29 cellular contexts compared by ENCODE assay signal in genomic region chr20:20720158-20720557, GRCh38.
"Had no signal": no experiment of that assay in that cellular context is flagged by ENCODE, and none has a peak within 500 bp of the region (broad histone marks: within the 10 kb centered on the region; RNA-seq: fewer than 3 reads in every experiment).

No MANE protein-coding gene starts in this region.

- H3K4me1 Mint-ChIP-seq: endodermal cell had no signal

- H3K9me3 ChIP-seq: colonic mucosa, esophagus muscularis mucosa, esophagus squamous epithelium, gastrocnemius medialis, gastroesophageal sphincter, heart left ventricle, heart right ventricle had no signal

- ATAC-seq: effector memory CD8-positive, alpha-beta T cell; esophagus mucosa; foreskin keratinocyte; gastroesophageal sphincter; heart left ventricle; heart right ventricle had no signal

- H3K27ac ChIP-seq: colonic mucosa, coronary artery, dorsolateral prefrontal cortex, epithelial cell of prostate, esophagus muscularis mucosa, esophagus squamous epithelium, foreskin keratinocyte, gastroesophageal sphincter, heart left ventricle, heart right ventricle had no signal

- DNase-seq: colonic mucosa; cortex of kidney; dermis blood vessel endothelial cell; dorsolateral prefrontal cortex; effector CD4-positive, alpha-beta T cell; effector CD8-positive, alpha-beta T cell; effector memory CD4-positive, alpha-beta T cell; effector memory CD8-positive, alpha-beta T cell; endodermal cell; erythroblast; esophagus squamous epithelium; foreskin fibroblast; foreskin keratinocyte; foreskin melanocyte; gastrocnemius medialis; glutamatergic neuron; head of caudate nucleus; heart left ventricle; heart right ventricle had no signal

- H3K4me3 ChIP-seq: colonic mucosa, coronary artery, dorsolateral prefrontal cortex, esophagus muscularis mucosa, esophagus squamous epithelium, gastrocnemius medialis, gastroesophageal sphincter, heart left ventricle, heart right ventricle had no signal

- H3K9me3 Mint-ChIP-seq: dendritic cell treated with granulocyte-macrophage colony-stimulating factor and Interleukin-4, amounts not matched to agents 40 ng/mL and 50 ng/mL, for 4 days; effector memory CD8-positive, alpha-beta T cell; endodermal cell had no signal

- H3K27me3 ChIP-seq: colonic mucosa, dorsolateral prefrontal cortex, esophagus muscularis mucosa, esophagus squamous epithelium, foreskin keratinocyte, gastrocnemius medialis, gastroesophageal sphincter, heart left ventricle, heart right ventricle had no signal

- H3K27ac Mint-ChIP-seq: dendritic cell treated with granulocyte-macrophage colony-stimulating factor and Interleukin-4, amounts not matched to agents 40 ng/mL and 50 ng/mL, for 4 days; effector memory CD8-positive, alpha-beta T cell; endodermal cell had no signal

- H3K27me3 Mint-ChIP-seq: dendritic cell treated with granulocyte-macrophage colony-stimulating factor and Interleukin-4, amounts not matched to agents 40 ng/mL and 50 ng/mL, for 4 days had no signal

- H3K36me3 ChIP-seq: colonic mucosa, esophagus muscularis mucosa, esophagus squamous epithelium, gastrocnemius medialis, gastroesophageal sphincter, heart left ventricle, heart right ventricle had no signal

- H3K4me1 ChIP-seq: colonic mucosa, esophagus muscularis mucosa, esophagus squamous epithelium, foreskin keratinocyte, gastroesophageal sphincter, heart left ventricle, heart right ventricle had no signal

- FAIRE-seq: colon, endometrium, endothelial cell of umbilical vein, frontal cortex had no signal

- H3K4me3 Mint-ChIP-seq: dendritic cell treated with granulocyte-macrophage colony-stimulating factor and Interleukin-4, amounts not matched to agents 40 ng/mL and 50 ng/mL, for 4 days; effector memory CD8-positive, alpha-beta T cell; endodermal cell had no signal
